8 cellular contexts compared by ENCODE assay signal in the genomic region with DNA sequence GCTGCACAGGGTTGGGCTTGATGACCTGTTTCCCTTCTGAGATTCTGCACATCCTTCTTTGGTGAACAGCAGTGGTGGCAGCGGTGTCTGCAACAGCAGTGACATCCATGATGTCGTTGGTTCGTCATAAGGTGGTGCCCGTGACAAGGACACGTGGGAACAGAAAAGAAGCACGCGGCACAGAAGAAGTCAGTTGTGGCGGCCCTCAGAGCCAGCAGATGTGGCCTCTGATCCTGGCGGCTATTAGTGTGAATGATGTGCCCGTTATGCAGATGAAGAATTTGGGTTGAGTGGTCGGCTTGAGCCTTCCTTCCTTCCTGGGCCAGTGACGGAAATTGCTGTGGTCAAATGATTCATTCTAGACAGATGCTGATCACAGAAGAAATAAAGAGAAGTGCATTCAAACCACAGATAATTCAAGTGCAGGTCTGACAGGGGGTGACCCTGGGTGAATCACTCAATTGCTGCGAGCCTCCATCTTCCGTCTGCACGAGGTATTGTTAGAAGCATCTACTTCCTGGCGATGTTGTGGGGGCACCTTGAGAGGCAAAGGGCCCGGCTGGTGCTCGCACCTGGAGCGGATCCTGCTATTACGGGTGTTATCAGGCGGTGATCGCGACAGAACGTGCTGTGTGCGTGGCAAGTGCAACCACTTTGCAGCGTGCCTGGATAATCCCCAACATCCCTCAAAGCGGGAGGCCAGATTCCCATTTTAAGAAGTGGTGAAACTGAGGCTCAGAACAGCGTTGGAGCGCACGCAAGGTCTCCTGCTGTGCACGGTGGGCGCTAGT.
DNase-seq lines count a peak whose midpoint lies in the region; ATAC-seq and TF ChIP-seq lines count a peak whose summit lies in the region.

No MANE protein-coding gene starts in this region.

- no peaks in the 10 kb centered on the region for H3K36me3 ChIP-seq in adipocyte (ENCODE audit: control insufficient read depth, insufficient read depth, low read length, severe bottlenecking)

- no peaks in the 10 kb centered on the region for H3K9me3 ChIP-seq in adipocyte (ENCODE audit: control insufficient read depth, low read length)

- intact Hi-C loops in natural killer cell (cut with micrococcal nuclease), result loop anchor here (1.0 to 5.0 kb wide), 5 partner anchors 111 to 325 kb away; no protein-coding TSS in a partner anchor

- no peaks in the 10 kb centered on the region for H3K27me3 Mint-ChIP-seq in natural killer cell (ENCODE audit: low read depth in 2 of 2)

- H3K4me3 Mint-ChIP-seq in natural killer cell, result peak overlapping the region; percentile 59

- TF ChIP-seq CTCF in GM12865 (IDR thresholded peaks at IDR 0.05; ENCODE audit: insufficient read depth, low read depth, low read length, missing control alignments), result no peak
- TF ChIP-seq CTCF in natural killer cell (IDR thresholded peaks at IDR 0.05), result no peak

- H3K4me1 ChIP-seq in adipocyte (ENCODE audit: control insufficient read depth, insufficient read depth, low read length), result peaks cover 19% of the 10 kb centered on the region

- peaks cover 2 to 8% of the 10 kb centered on the region in 2 donors for H3K9me3 Mint-ChIP-seq in natural killer cell

- H3K36me3 Mint-ChIP-seq in natural killer cell, result no peaks in the 10 kb centered on the region

- H3K4me3 ChIP-seq in GM12865 (ENCODE audit: low read depth, low read length), result no peak overlapping the region
- H3K4me3 ChIP-seq in adipocyte (ENCODE audit: low read length), result no peak overlapping the region

- ATAC-seq in natural killer cell, result peak; percentile 67 to 82 (median 74)
- ATAC-seq in GM18498 (IDR thresholded peaks at IDR 0.05; ENCODE audit: unreplicated experiment), result no peak
- ATAC-seq in HG03469 (IDR thresholded peaks at IDR 0.05; ENCODE audit: unreplicated experiment), result no peak
- ATAC-seq in GM19324 (IDR thresholded peaks at IDR 0.05; ENCODE audit: low FRiP score, unreplicated experiment), result no peak
- ATAC-seq in GM21367 (IDR thresholded peaks at IDR 0.05; ENCODE audit: unreplicated experiment), result no peak

- H3K4me1 Mint-ChIP-seq in natural killer cell, result peaks cover 76 to 97% of the 10 kb centered on the region in 2 donors

- peak; percentile 21 for DNase-seq in GM12865 (ENCODE audit: low read depth)
- DNase-seq in SW 1271 (lab: John Stamatoyannopoulos, UW), result peak; percentile 88 to 97
- peak; percentile 45 for DNase-seq in adipocyte (ENCODE audit: low read depth)
- peak; percentile 78 for DNase-seq in natural killer cell

- no peak overlapping the region for H3K9ac ChIP-seq in adipocyte (ENCODE audit: low read length)

- peak overlapping the region; percentile 98 to 99 for H3K27ac Mint-ChIP-seq in natural killer cell

- no peaks in the 10 kb centered on the region for H3K27me3 ChIP-seq in adipocyte (replicated peaks; ENCODE audit: control insufficient read depth, insufficient read depth, low read length)

Comparison
In these comparisons a context has a peak if more than half of its experiments do, and no peak if none do; other contexts are left out.
1. DNase-seq: peak in every context shown above with its lines; median percentile 92 in SW 1271; 78 in natural killer cell; 45 in adipocyte; 21 in GM12865.
2. ATAC-seq: peak in natural killer cell (3 of 3); none in GM18498 (single experiment), HG03469 (single experiment), GM19324 (single experiment) and GM21367 (single experiment).